Comparison of ENCODE assay signal across 7 cellular contexts in the genomic region with DNA sequence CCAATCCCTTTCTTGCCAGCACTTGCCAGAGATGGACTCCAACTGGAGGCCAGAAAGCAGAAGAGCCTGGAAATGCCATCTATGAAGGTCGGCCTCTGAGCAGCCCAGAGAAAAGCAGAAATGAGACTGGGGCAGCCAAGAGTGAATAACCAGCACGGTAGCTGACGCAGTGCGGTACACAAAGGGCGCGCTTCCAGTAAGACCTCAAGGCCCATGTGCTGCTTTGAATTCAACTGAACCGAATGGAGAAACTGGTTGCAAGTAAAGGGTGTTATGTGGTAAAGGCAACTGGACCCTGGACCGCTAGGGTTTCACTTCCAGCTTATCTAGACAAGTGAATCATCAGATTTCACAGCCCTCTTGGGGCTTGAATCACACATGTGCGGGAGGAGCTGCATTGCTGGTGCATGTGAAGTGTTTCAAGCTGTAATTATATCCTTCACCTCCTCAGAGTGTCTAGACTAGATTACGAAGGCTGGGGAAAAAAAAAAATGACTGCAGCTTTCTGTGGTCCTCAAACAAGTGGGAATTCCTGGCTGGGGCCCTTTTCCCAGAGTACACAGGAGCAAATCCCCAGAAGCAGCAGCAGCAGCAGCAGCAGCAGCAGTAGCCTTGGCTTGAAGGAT.
A peak's percentile ranks its signal among the peaks of the same experiment; 100 is the strongest.
DNase-seq lines count a peak whose midpoint lies in the region; ATAC-seq lines count a peak whose summit lies in the region.

No MANE protein-coding gene starts in this region.

- peak; percentile 78 for DNase-seq in HCEC 1CT
- DNase-seq in LoVo (ENCODE audit: low spot score) = peak; percentile 11
- DNase-seq in T-helper 17 cell = no peak
- peak; percentile 92 for DNase-seq in left kidney (ENCODE audit: low read depth, low spot score)
- no peak for DNase-seq in NCI-H1694 treated with DMSO at 0.1 percent for 48 hours (lab: John Stamatoyannopoulos, UW)
- no peak for DNase-seq in mesenteric fat pad (ENCODE audit: low spot score)

- H3K4me3 Mint-ChIP-seq in T-helper 17 cell = no peak overlapping the region

- H3K4me1 Mint-ChIP-seq in T-helper 17 cell = peaks cover 2% of the 10 kb centered on the region

- peaks cover 25% of the 10 kb centered on the region for H3K27me3 Mint-ChIP-seq in T-helper 17 cell

- ATAC-seq in GM18519 (IDR thresholded peaks at IDR 0.05; ENCODE audit: low FRiP score, unreplicated experiment) (peak; percentile 94), T-helper 17 cell (peak; percentile 35)

- no peak overlapping the region for H3K27ac Mint-ChIP-seq in T-helper 17 cell

- no peaks in the 10 kb centered on the region for H3K36me3 Mint-ChIP-seq in T-helper 17 cell (ENCODE audit: low read depth)

- no peaks in the 10 kb centered on the region for H3K9me3 ChIP-seq in T-helper 17 cell (ENCODE audit: control insufficient read depth, low read length, poor library complexity, severe bottlenecking)

Comparison
In these comparisons a context has a peak if more than half of its experiments do, and no peak if none do; other contexts are left out.
1. DNase-seq: peak in HCEC 1CT (single experiment), LoVo (single experiment) and left kidney (single experiment); none in T-helper 17 cell (0 of 3), NCI-H1694 treated with DMSO at 0.1 percent for 48 hours (single experiment) and mesenteric fat pad (single experiment).